19 cellular contexts compared by ENCODE assay signal in genomic region chrX:42538405-42538804, GRCh38.
A peak's percentile ranks its signal among the peaks of the same experiment; 100 is the strongest.
DNase-seq lines count a peak whose midpoint lies in the region; ATAC-seq, FAIRE-seq and TF ChIP-seq lines count a peak whose summit lies in the region.
"Had no signal": no experiment of that assay in that cellular context is flagged by ENCODE, and none has a peak within 500 bp of the region (broad histone marks: within the 10 kb centered on the region; RNA-seq: fewer than 3 reads in every experiment).

No MANE protein-coding gene starts in this region.

- peaks cover 5% of the 10 kb centered on the region for H3K4me1 Mint-ChIP-seq in activated CD4-positive, alpha-beta T cell treated with anti-CD3 and anti-CD28 coated beads, Interleukin-2, amount 10 ng/mL, durations not matched to agents 24 days and 14 days
- H3K4me1 Mint-ChIP-seq in activated CD4-positive, alpha-beta T cell treated with anti-CD3 and anti-CD28 coated beads, Interleukin-2, amount 10 ng/mL, durations not matched to agents 7 days and 5 days = peaks cover 9% of the 10 kb centered on the region
- H3K4me1 Mint-ChIP-seq in CD8-positive, alpha-beta memory T cell = peaks cover 25 to 31% (median 31%) of the 10 kb centered on the region in 3 donors

- H3K4me3 ChIP-seq in CD8-positive, alpha-beta memory T cell (ENCODE audit: low read length) = no peak overlapping the region
- H3K4me3 ChIP-seq in bronchial epithelial cell (ENCODE audit: low read depth, low read length) = no peak overlapping the region
- no peak overlapping the region; a peak in 1 of 6 replicates for H3K4me3 ChIP-seq in HepG2 (replicated peaks in 1 of 3; ENCODE audit: insufficient read depth in 1 of 3, low read depth in 2 of 3, low read length in 3 of 3)
- H3K4me3 ChIP-seq: GM23248 had no signal

- CTCF ChIA-PET in activated CD4-positive, alpha-beta T cell treated with anti-CD3 and anti-CD28 coated beads, Interleukin-2, amount 10 ng/mL, durations not matched to agents 7 days and 5 days (lab: Charles Lee) = interaction anchor here (1.6 kb wide), 1 partner anchor 13 kb away, joined by 5 read pairs; no protein-coding TSS in a partner anchor
- CTCF ChIA-PET in CD8-positive, alpha-beta memory T cell (lab: Charles Lee) = no interaction called here
- CTCF ChIA-PET in HepG2 (lab: Yijun Ruan, JAX; ENCODE audit: low intra/inter-chr PET ratio, low total read pairs) = no interaction called here

- no peaks in the 10 kb centered on the region for H3K9me3 ChIP-seq in CD8-positive, alpha-beta memory T cell (ENCODE audit: low read length)
- no peaks in the 10 kb centered on the region for H3K9me3 ChIP-seq in HepG2 (ENCODE audit: low read length)

- H3K4me2 ChIP-seq in HepG2 (ENCODE audit: low read depth, low read length) = peak overlapping the region; percentile 40; the same call in 1 of the 2 replicates

- peak overlapping the region; percentile 37 for H3K27ac Mint-ChIP-seq in activated CD4-positive, alpha-beta T cell treated with anti-CD3 and anti-CD28 coated beads, Interleukin-2, amount 10 ng/mL, durations not matched to agents 24 days and 14 days
- no peak overlapping the region for H3K27ac Mint-ChIP-seq in activated CD4-positive, alpha-beta T cell treated with anti-CD3 and anti-CD28 coated beads, Interleukin-2, amount 10 ng/mL, durations not matched to agents 7 days and 5 days
- H3K27ac Mint-ChIP-seq in CD8-positive, alpha-beta memory T cell = peak overlapping the region in 4 of 8 donors; percentile 12 to 52 (median 19)

- H3K9ac ChIP-seq in HepG2 (ENCODE audit: insufficient read depth, low read depth, low read length) = no peak overlapping the region
- H3K9ac ChIP-seq: GM23248 had no signal

- intact Hi-C loops in activated CD4-positive, alpha-beta T cell treated with anti-CD3 and anti-CD28 coated beads, Interleukin-2, amount 10 ng/mL, durations not matched to agents 24 days and 14 days (cut with micrococcal nuclease) = no loop called here
- intact Hi-C loops in HepG2 (cut with micrococcal nuclease; ENCODE audit: unreplicated experiment) = no loop called here

- no peak for TF ChIP-seq EP300 in HepG2 (IDR thresholded peaks at IDR 0.05; ENCODE audit: low read depth in 2 of 2, low read length in 2 of 2)
- TF ChIP-seq EP300 in HepG2 (CRISPR knock-in tag; IDR thresholded peaks at IDR 0.05; ENCODE audit: borderline replicate concordance) = no peak

- no peaks in the 10 kb centered on the region for H3K9me3 Mint-ChIP-seq in activated CD4-positive, alpha-beta T cell treated with anti-CD3 and anti-CD28 coated beads, Interleukin-2, amount 10 ng/mL, durations not matched to agents 24 days and 14 days
- no peaks in the 10 kb centered on the region for H3K9me3 Mint-ChIP-seq in activated CD4-positive, alpha-beta T cell treated with anti-CD3 and anti-CD28 coated beads, Interleukin-2, amount 10 ng/mL, durations not matched to agents 7 days and 5 days
- H3K9me3 Mint-ChIP-seq in CD8-positive, alpha-beta memory T cell = no peaks in the 10 kb centered on the region

- TF ChIP-seq POLR2A in HepG2 (IDR thresholded peaks at IDR 0.05; ENCODE audit: insufficient read depth in 1 of 2, low read depth in 2 of 2, low read length in 2 of 2) = no peak

- FAIRE-seq in bronchial epithelial cell (lab: Jason Lieb, UNC) (peak; percentile 81), HepG2 (lab: Jason Lieb, UNC) (peak; percentile 82)
- FAIRE-seq: G401.6, RCC 7860 had no signal

- no peaks in the 10 kb centered on the region for H3K27me3 Mint-ChIP-seq in activated CD4-positive, alpha-beta T cell treated with anti-CD3 and anti-CD28 coated beads, Interleukin-2, amount 10 ng/mL, durations not matched to agents 24 days and 14 days
- H3K27me3 Mint-ChIP-seq in activated CD4-positive, alpha-beta T cell treated with anti-CD3 and anti-CD28 coated beads, Interleukin-2, amount 10 ng/mL, durations not matched to agents 7 days and 5 days = no peaks in the 10 kb centered on the region
- peaks cover 0 to 1% of the 10 kb centered on the region in 2 donors for H3K27me3 Mint-ChIP-seq in CD8-positive, alpha-beta memory T cell

- TF ChIP-seq CTCF in bronchial epithelial cell (IDR thresholded peaks at IDR 0.05; ENCODE audit: insufficient read depth, low read length, severe bottlenecking) (no peak), HepG2 (CRISPR knock-in tag; IDR thresholded peaks at IDR 0.05) (no peak)

- H2AFZ ChIP-seq in HepG2 (ENCODE audit: low read length) = no peak overlapping the region
- H2AFZ ChIP-seq: GM23248 had no signal

- DNase-seq in activated CD4-positive, alpha-beta T cell treated with anti-CD3 and anti-CD28 coated beads, Interleukin-2, amount 10 ng/mL, durations not matched to agents 24 days and 14 days = no peak
- no peak for DNase-seq in activated CD4-positive, alpha-beta T cell treated with anti-CD3 and anti-CD28 coated beads, Interleukin-2, amount 10 ng/mL, durations not matched to agents 7 days and 5 days
- DNase-seq in CD8-positive, alpha-beta memory T cell = no peak
- DNase-seq in bronchial epithelial cell (ENCODE audit: low read depth) (no peak), HepG2 (ENCODE audit: low spot score) (peak; percentile 21), cerebellar nuclear complex (lab: John Stamatoyannopoulos, UW) (no peak), LoVo (ENCODE audit: low spot score) (no peak)
- DNase-seq: DMS79 treated with DMSO at 0.1 percent for 48 hours, GM23248, HCEC 1CT, KG1, MM.1S, NCI-H1092 treated with DMSO at 0.1 percent for 48 hours, NCI-H2081 treated with DMSO at 0.1 percent for 48 hours, NCI-H524, Right ventricle myocardium superior had no signal

- no peaks in the 10 kb centered on the region for H3K36me3 Mint-ChIP-seq in activated CD4-positive, alpha-beta T cell treated with anti-CD3 and anti-CD28 coated beads, Interleukin-2, amount 10 ng/mL, durations not matched to agents 24 days and 14 days (ENCODE audit: low read depth)
- H3K36me3 Mint-ChIP-seq in activated CD4-positive, alpha-beta T cell treated with anti-CD3 and anti-CD28 coated beads, Interleukin-2, amount 10 ng/mL, durations not matched to agents 7 days and 5 days (ENCODE audit: low read depth) = no peaks in the 10 kb centered on the region
- no peaks in the 10 kb centered on the region for H3K36me3 Mint-ChIP-seq in CD8-positive, alpha-beta memory T cell

- no peak for TF ChIP-seq RAD21 in HepG2 (CRISPR knock-in tag; IDR thresholded peaks at IDR 0.05)

- WGBS in HepG2 (ENCODE audit: low lambda C conversion rate) = no CpG with 5 or more reads among the region's 2 CpGs

- no peak overlapping the region for H3K27ac ChIP-seq in CD8-positive, alpha-beta memory T cell (ENCODE audit: low read depth, low read length)
- no peak overlapping the region for H3K27ac ChIP-seq in HepG2 (ENCODE audit: extremely low read length, insufficient read depth, low read length)
- H3K27ac ChIP-seq: GM23248 had no signal

- no peaks in the 10 kb centered on the region for H3K79me2 ChIP-seq in HepG2 (ENCODE audit: insufficient read depth, low read length)

- no peaks in the 10 kb centered on the region for H3K36me3 ChIP-seq in CD8-positive, alpha-beta memory T cell (ENCODE audit: insufficient read depth, low read length)
- H3K36me3 ChIP-seq in bronchial epithelial cell (ENCODE audit: control insufficient read depth, insufficient read depth, low read length) = no peaks in the 10 kb centered on the region
- no peaks in the 10 kb centered on the region for H3K36me3 ChIP-seq in HepG2 (replicated peaks in 1 of 2; ENCODE audit: control insufficient read depth in 1 of 2, insufficient read depth in 2 of 2, low read length in 2 of 2)

- in situ Hi-C loops in HepG2 (cut with HindIII; ENCODE audit: extremely low pct_ligation_motif_present, low pct_unique_long_range_greater_than_20kb) = no loop called here

- H3K27me3 ChIP-seq in CD8-positive, alpha-beta memory T cell (ENCODE audit: insufficient read depth, low read length, poor library complexity, severe bottlenecking) = no peaks in the 10 kb centered on the region
- H3K27me3 ChIP-seq in bronchial epithelial cell (ENCODE audit: control insufficient read depth, insufficient read depth, low read length) (no peaks in the 10 kb centered on the region), HepG2 (ENCODE audit: control insufficient read depth in 1 of 2, insufficient read depth in 2 of 2, low read length in 2 of 2) (no peaks in the 10 kb centered on the region)

- ATAC-seq in HepG2 = peak; percentile 76
- ATAC-seq in HG03378 (IDR thresholded peaks at IDR 0.05; ENCODE audit: unreplicated experiment) = no peak

- no TSS peak for BruUV-seq in HepG2 (replicated peaks; lab: Mats Ljungman, UMichigan)

- no peak overlapping the region for H3K4me3 Mint-ChIP-seq in activated CD4-positive, alpha-beta T cell treated with anti-CD3 and anti-CD28 coated beads, Interleukin-2, amount 10 ng/mL, durations not matched to agents 24 days and 14 days
- no peak overlapping the region for H3K4me3 Mint-ChIP-seq in activated CD4-positive, alpha-beta T cell treated with anti-CD3 and anti-CD28 coated beads, Interleukin-2, amount 10 ng/mL, durations not matched to agents 7 days and 5 days
- H3K4me3 Mint-ChIP-seq in CD8-positive, alpha-beta memory T cell = peak overlapping the region in 5 of 7 donors; percentile 7 to 45 (median 30)

- POLR2A ChIA-PET in activated CD4-positive, alpha-beta T cell treated with anti-CD3 and anti-CD28 coated beads, Interleukin-2, amount 10 ng/mL, durations not matched to agents 7 days and 5 days (lab: Charles Lee) = no interaction called here
- POLR2A ChIA-PET in CD8-positive, alpha-beta memory T cell (lab: Charles Lee) = no interaction called here
- POLR2A ChIA-PET in HepG2 (lab: Yijun Ruan, JAX) = no interaction called here

- no peaks in the 10 kb centered on the region for H4K20me1 ChIP-seq in HepG2 (ENCODE audit: insufficient read depth, low read length)

- no peaks in the 10 kb centered on the region for H3K4me1 ChIP-seq in CD8-positive, alpha-beta memory T cell (ENCODE audit: insufficient read depth, low read length)
- H3K4me1 ChIP-seq in HepG2 (ENCODE audit: insufficient read depth, low read length) = peaks cover 11% of the 10 kb centered on the region

TF ChIP-seq in HepG2, 621 proteins besides CTCF, POLR2A, EP300 and RAD21 (continues in another document):
- peak; percentile 81 for TF ChIP-seq HNF4A (CRISPR knock-in tag; IDR thresholded peaks at IDR 0.05)
- TF ChIP-seq MXD4 (CRISPR knock-in tag; IDR thresholded peaks at IDR 0.05) = no peak
- TF ChIP-seq GABPB1 (CRISPR knock-in tag; IDR thresholded peaks at IDR 0.05) = no peak
- no peak for TF ChIP-seq FOXK1 (CRISPR knock-in tag; IDR thresholded peaks at IDR 0.05; ENCODE audit: borderline replicate concordance, low read depth)
- TF ChIP-seq BHLHE40 (IDR thresholded peaks at IDR 0.05; ENCODE audit: low read length) = no peak
- no peak for TF ChIP-seq NR1H2 (CRISPR knock-in tag; IDR thresholded peaks at IDR 0.05; ENCODE audit: borderline replicate concordance, low read depth)
- no peak for TF ChIP-seq TCF7 (IDR thresholded peaks at IDR 0.05; ENCODE audit: low read depth)
- no peak for TF ChIP-seq SOX6 (IDR thresholded peaks at IDR 0.05)
- peak; percentile 57; the same call in 1 of the 2 replicates for TF ChIP-seq SOX6 (CRISPR knock-in tag; IDR thresholded peaks at IDR 0.05)
- no peak for TF ChIP-seq TAF1 (CRISPR knock-in tag; IDR thresholded peaks at IDR 0.05)
- no peak for TF ChIP-seq ZNF792 (CRISPR knock-in tag; IDR thresholded peaks at IDR 0.05)

Comparison
In these comparisons a context has a peak if more than half of its experiments do, and no peak if none do; other contexts are left out.
1. H3K4me3 Mint-ChIP-seq: peak in CD8-positive, alpha-beta memory T cell (5 of 7); none in activated CD4-positive, alpha-beta T cell treated with anti-CD3 and anti-CD28 coated beads, Interleukin-2, amount 10 ng/mL, durations not matched to agents 24 days and 14 days (single experiment) and activated CD4-positive, alpha-beta T cell treated with anti-CD3 and anti-CD28 coated beads, Interleukin-2, amount 10 ng/mL, durations not matched to agents 7 days and 5 days (single experiment).